ENCODE assay signal across 8 cellular contexts in the genomic region with DNA sequence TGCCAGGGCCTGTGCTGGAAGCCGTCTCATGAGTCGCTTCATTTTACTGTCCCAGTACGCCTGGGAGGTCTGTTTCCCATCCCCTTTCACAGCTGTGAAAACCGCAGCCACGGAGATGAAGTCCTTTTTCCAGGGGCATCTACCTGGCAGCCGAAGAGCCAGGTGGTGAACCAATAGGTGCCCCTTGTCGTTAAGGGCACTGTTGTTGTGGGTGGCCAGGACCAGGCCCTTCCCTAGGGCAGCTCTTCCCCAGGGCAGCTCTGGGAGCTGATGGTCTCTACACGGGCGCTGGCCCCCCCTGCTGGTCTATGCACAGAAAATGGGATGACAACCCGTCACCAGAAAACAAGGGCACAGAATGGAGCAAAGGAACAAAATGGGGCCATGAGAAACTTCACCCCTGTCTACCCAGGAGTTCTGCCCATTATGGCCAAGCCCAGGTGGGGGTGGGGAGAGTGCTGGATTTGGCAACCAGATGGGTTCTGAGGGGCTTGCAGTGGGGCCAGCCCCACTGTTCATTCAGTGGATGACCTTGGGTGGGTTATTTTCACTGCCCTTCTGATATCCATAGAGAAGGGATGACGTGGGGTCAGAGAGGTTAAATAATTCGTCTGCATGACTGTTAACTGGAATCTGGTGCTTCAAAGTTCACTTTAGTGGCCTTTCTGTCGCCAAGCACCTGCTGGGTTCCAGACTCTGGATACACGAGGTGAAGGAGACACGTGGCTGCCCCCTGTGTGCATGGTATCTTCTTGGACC. TPM values are rescaled to one million over a fixed set of nuclear protein-coding genes. Genes with fewer than 3 reads are reported as not detected.
DNase-seq lines count a peak whose midpoint lies in the region; ATAC-seq and TF ChIP-seq lines count a peak whose summit lies in the region.

No MANE protein-coding gene starts in this region.

- H3K27ac Mint-ChIP-seq in stimulated activated effector memory CD8-positive, alpha-beta T cell treated with anti-CD3 and anti-CD28 coated beads, Interleukin-12 subunit alpha, Interleukin-12 subunit beta, amount 100 ng/mL, for 72 hours, result no peak overlapping the region

- 63% methylated on average over 15 of the region's 15 CpGs for WGBS in liver

- H3K9me3 Mint-ChIP-seq in stimulated activated effector memory CD8-positive, alpha-beta T cell treated with anti-CD3 and anti-CD28 coated beads, Interleukin-12 subunit alpha, Interleukin-12 subunit beta, amount 100 ng/mL, for 72 hours, result no peaks in the 10 kb centered on the region

- peaks cover 65% of the 10 kb centered on the region for H3K4me1 Mint-ChIP-seq in stimulated activated effector memory CD8-positive, alpha-beta T cell treated with anti-CD3 and anti-CD28 coated beads, Interleukin-12 subunit alpha, Interleukin-12 subunit beta, amount 100 ng/mL, for 72 hours

- no peaks in the 10 kb centered on the region for H3K27me3 ChIP-seq in liver (ENCODE audit: control insufficient read depth in 4 of 4, insufficient read depth in 4 of 4, low read length in 3 of 4)

- H3K36me3 Mint-ChIP-seq in stimulated activated effector memory CD8-positive, alpha-beta T cell treated with anti-CD3 and anti-CD28 coated beads, Interleukin-12 subunit alpha, Interleukin-12 subunit beta, amount 100 ng/mL, for 72 hours, result peaks cover 42% of the 10 kb centered on the region

- no peak overlapping the region for H3K4me3 Mint-ChIP-seq in stimulated activated effector memory CD8-positive, alpha-beta T cell treated with anti-CD3 and anti-CD28 coated beads, Interleukin-12 subunit alpha, Interleukin-12 subunit beta, amount 100 ng/mL, for 72 hours

- H3K4me3 ChIP-seq in coronary artery (no peak overlapping the region), liver (ENCODE audit: low read depth in 1 of 3, low read length in 3 of 3) (no peak overlapping the region)

- no peaks in the 10 kb centered on the region for H3K36me3 ChIP-seq in liver (ENCODE audit: control insufficient read depth in 4 of 4, insufficient read depth in 3 of 4, low read depth in 1 of 4, low read length in 3 of 4)

- peak; percentile 93 to 97 for TF ChIP-seq RAD21 in liver (IDR thresholded peaks at IDR 0.05)

- peak; percentile 33 for ATAC-seq in stimulated activated effector memory CD8-positive, alpha-beta T cell treated with anti-CD3 and anti-CD28 coated beads, Interleukin-12 subunit alpha, Interleukin-12 subunit beta, amount 100 ng/mL, for 72 hours
- ATAC-seq in HG03108 (IDR thresholded peaks at IDR 0.05; ENCODE audit: unreplicated experiment) (no peak), HG03025 (IDR thresholded peaks at IDR 0.05; ENCODE audit: low FRiP score, unreplicated experiment) (no peak)

- peak overlapping the region in 1 of 2 donors; percentile 81 for H3K27ac ChIP-seq in coronary artery
- H3K27ac ChIP-seq in liver (ENCODE audit: low read depth in 1 of 2, low read length in 2 of 2), result no peak overlapping the region

- peak; percentile 76 for DNase-seq in GM03348 (ENCODE audit: low spot score)
- peak; percentile 16 for DNase-seq in NCI-H1105 treated with DMSO at 0.1 percent for 48 hours (lab: John Stamatoyannopoulos, UW)
- DNase-seq in activated CD4-positive, CD25-positive, alpha-beta regulatory T cell treated with anti-CD3 and anti-CD28 coated beads, Interleukin-2, amount 50 U/mL, for 72 hours, result peak; percentile 53
- no peak for DNase-seq in coronary artery (ENCODE audit: low spot score)
- peak in 1 of 2 donors; percentile 73 for DNase-seq in stimulated activated effector memory CD8-positive, alpha-beta T cell treated with anti-CD3 and anti-CD28 coated beads, Interleukin-12 subunit alpha, Interleukin-12 subunit beta, amount 100 ng/mL, for 72 hours (ENCODE audit: low spot score in 2 of 2)

- no peaks in the 10 kb centered on the region for H3K4me1 ChIP-seq in liver (ENCODE audit: control insufficient read depth in 4 of 4, insufficient read depth in 4 of 4, low read length in 3 of 4)

- H3K9ac ChIP-seq in liver (ENCODE audit: low read depth in 1 of 2, low read length in 2 of 2), result no peak overlapping the region

- no peaks in the 10 kb centered on the region for H3K9me3 ChIP-seq in liver (ENCODE audit: control insufficient read depth in 4 of 4, low read length in 3 of 4)

- peak; percentile 24 for TF ChIP-seq CTCF in coronary artery (IDR thresholded peaks at IDR 0.05)
- TF ChIP-seq CTCF in liver (IDR thresholded peaks at IDR 0.05; ENCODE audit: low read depth, low read length, missing input control), result peak; percentile 68

TF ChIP-seq in liver, 16 proteins besides CTCF, POLR2A, EP300 and RAD21:
- no peak for TF ChIP-seq YY1 (IDR thresholded peaks at IDR 0.05)
- no peak for TF ChIP-seq FOXA2 (IDR thresholded peaks at IDR 0.05)
- TF ChIP-seq GABPA (IDR thresholded peaks at IDR 0.05 in 1 of 2, conservative IDR thresholded peaks at IDR 0.05 in 1 of 2), result no peak
- no peak for TF ChIP-seq EGR1 (IDR thresholded peaks at IDR 0.05; ENCODE audit: low read depth in 2 of 2)
- no peak for TF ChIP-seq SP1 (IDR thresholded peaks at IDR 0.05)
- no peak for TF ChIP-seq JUND (IDR thresholded peaks at IDR 0.05)
- no peak for TF ChIP-seq ATF3 (IDR thresholded peaks at IDR 0.05)
- TF ChIP-seq ZBTB33 (IDR thresholded peaks at IDR 0.05), result no peak
- TF ChIP-seq TAF1 (conservative IDR thresholded peaks at IDR 0.05), result no peak
- no peak for TF ChIP-seq MAX (IDR thresholded peaks at IDR 0.05)
- no peak for TF ChIP-seq NR2F2 (IDR thresholded peaks at IDR 0.05)
- no peak for TF ChIP-seq HNF4A (conservative IDR thresholded peaks at IDR 0.05)
- TF ChIP-seq RXRA (IDR thresholded peaks at IDR 0.05), result no peak
- TF ChIP-seq REST (IDR thresholded peaks at IDR 0.05), result no peak
- TF ChIP-seq FOXA1 (IDR thresholded peaks at IDR 0.05), result no peak

RNA-seq across cellular contexts. Expression of gene RMI2, which starts 11.5 kb away (rescaled TPM):
- 1 to 10 TPM in 1 of 2 donors, under 1 TPM in 1; 0.33 to 8.5 TPM for total RNA-seq in liver
- 1 to 10 TPM in 1 of 2 donors, under 1 TPM in 1; 0.28 to 1.3 TPM for polyA plus RNA-seq in liver
